In genomic region chr6:26158581-26159416, GRCh38 we compare ENCODE assay signal across 8 cellular contexts.
DNase-seq lines count a peak whose midpoint lies in the region; ATAC-seq and TF ChIP-seq lines count a peak whose summit lies in the region.

No MANE protein-coding gene starts in this region.

- no peaks in the 10 kb centered on the region for H3K27me3 ChIP-seq in endodermal cell (ENCODE audit: control insufficient read depth, insufficient read depth, low read length, poor library complexity, severe bottlenecking)

- H3K4me3 Mint-ChIP-seq in activated CD4-positive, alpha-beta memory T cell treated with anti-CD3 and anti-CD28 coated beads, Interleukin-2, amount 10 ng/mL, durations not matched to agents 7 days and 5 days = peak overlapping the region; percentile 95
- peak overlapping the region; percentile 86 for H3K4me3 Mint-ChIP-seq in endodermal cell
- peak overlapping the region; percentile 87 to 92 for H3K4me3 Mint-ChIP-seq in stimulated activated naive CD8-positive, alpha-beta T cell treated with anti-CD3 and anti-CD28 coated beads, Interleukin-15, amount 100 ng/mL, for 72 hours

- peak overlapping the region; percentile 96 for H3K9ac ChIP-seq in endodermal cell (ENCODE audit: extremely low read depth, low read length, poor library complexity, severe bottlenecking)

- no peaks in the 10 kb centered on the region for H3K9me3 ChIP-seq in endodermal cell (ENCODE audit: control insufficient read depth, low read length)

- H3K27ac Mint-ChIP-seq in activated CD4-positive, alpha-beta memory T cell treated with anti-CD3 and anti-CD28 coated beads, Interleukin-2, amount 10 ng/mL, durations not matched to agents 7 days and 5 days = peak overlapping the region; percentile 98
- peak overlapping the region; percentile 96 for H3K27ac Mint-ChIP-seq in endodermal cell
- peak overlapping the region; percentile 99 to 100 for H3K27ac Mint-ChIP-seq in stimulated activated naive CD8-positive, alpha-beta T cell treated with anti-CD3 and anti-CD28 coated beads, Interleukin-15, amount 100 ng/mL, for 72 hours

- no peak for TF ChIP-seq CTCF in endodermal cell (conservative IDR thresholded peaks at IDR 0.05)

- H3K36me3 ChIP-seq in endodermal cell (ENCODE audit: control insufficient read depth, insufficient read depth, low read length) = no peaks in the 10 kb centered on the region

- no peaks in the 10 kb centered on the region for H3K27me3 Mint-ChIP-seq in activated CD4-positive, alpha-beta memory T cell treated with anti-CD3 and anti-CD28 coated beads, Interleukin-2, amount 10 ng/mL, durations not matched to agents 7 days and 5 days
- H3K27me3 Mint-ChIP-seq in endodermal cell (ENCODE audit: insufficient read depth) = no peaks in the 10 kb centered on the region
- H3K27me3 Mint-ChIP-seq in stimulated activated naive CD8-positive, alpha-beta T cell treated with anti-CD3 and anti-CD28 coated beads, Interleukin-15, amount 100 ng/mL, for 72 hours = no peaks in the 10 kb centered on the region

- CTCF ChIA-PET in activated CD4-positive, alpha-beta memory T cell treated with anti-CD3 and anti-CD28 coated beads, Interleukin-2, amount 10 ng/mL, durations not matched to agents 7 days and 5 days (lab: Charles Lee) = interaction anchor here (0.6 to 6.5 kb wide), 15 partner anchors 9 to 155 kb away, joined by 3 to 65 read pairs (median 5); a partner anchor contains a TSS

- DNase-seq in NCI-H2107 treated with DMSO at 0.1 percent for 48 hours (lab: John Stamatoyannopoulos, UW; ENCODE audit: unreplicated experiment) (peak; percentile 32), NCI-H2107 (lab: John Stamatoyannopoulos, UW) (no peak), NCI-H510A (lab: John Stamatoyannopoulos, UW) (peak; percentile 28), endodermal cell (peak; percentile 62), midbrain (lab: John Stamatoyannopoulos, UW) (peak; percentile 41), iPS-NIHi7 (ENCODE audit: extremely low spot score) (no peak)
- peak; percentile 74 for DNase-seq in activated CD4-positive, alpha-beta memory T cell treated with anti-CD3 and anti-CD28 coated beads, Interleukin-2, amount 10 ng/mL, durations not matched to agents 7 days and 5 days
- peak; percentile 67 to 80 for DNase-seq in stimulated activated naive CD8-positive, alpha-beta T cell treated with anti-CD3 and anti-CD28 coated beads, Interleukin-15, amount 100 ng/mL, for 72 hours

- ATAC-seq in stimulated activated naive CD8-positive, alpha-beta T cell treated with anti-CD3 and anti-CD28 coated beads, Interleukin-15, amount 100 ng/mL, for 72 hours = peak; percentile 12

- H3K4me3 ChIP-seq in endodermal cell (ENCODE audit: low read length) = peak overlapping the region; percentile 87

- POLR2A ChIA-PET in activated CD4-positive, alpha-beta memory T cell treated with anti-CD3 and anti-CD28 coated beads, Interleukin-2, amount 10 ng/mL, durations not matched to agents 7 days and 5 days (lab: Charles Lee) = interaction anchor here (0.8 to 10.5 kb wide), 41 partner anchors 11 to 1735 kb away, joined by 3 to 2087 read pairs (median 44); partner anchors contain the start of genes HFE and RIPOR2

- no peaks in the 10 kb centered on the region for H3K9me3 Mint-ChIP-seq in activated CD4-positive, alpha-beta memory T cell treated with anti-CD3 and anti-CD28 coated beads, Interleukin-2, amount 10 ng/mL, durations not matched to agents 7 days and 5 days
- H3K9me3 Mint-ChIP-seq in endodermal cell = no peaks in the 10 kb centered on the region
- H3K9me3 Mint-ChIP-seq in stimulated activated naive CD8-positive, alpha-beta T cell treated with anti-CD3 and anti-CD28 coated beads, Interleukin-15, amount 100 ng/mL, for 72 hours = no peaks in the 10 kb centered on the region

- H3K27ac ChIP-seq in endodermal cell (ENCODE audit: low read depth, low read length) = peak overlapping the region; percentile 89

- no peaks in the 10 kb centered on the region for H3K4me1 ChIP-seq in endodermal cell (ENCODE audit: control insufficient read depth, insufficient read depth, low read length)

- H3K4me1 Mint-ChIP-seq in activated CD4-positive, alpha-beta memory T cell treated with anti-CD3 and anti-CD28 coated beads, Interleukin-2, amount 10 ng/mL, durations not matched to agents 7 days and 5 days = peaks cover 52% of the 10 kb centered on the region
- H3K4me1 Mint-ChIP-seq in endodermal cell = peaks cover 12% of the 10 kb centered on the region
- peaks cover 72% of the 10 kb centered on the region for H3K4me1 Mint-ChIP-seq in stimulated activated naive CD8-positive, alpha-beta T cell treated with anti-CD3 and anti-CD28 coated beads, Interleukin-15, amount 100 ng/mL, for 72 hours

- WGBS in endodermal cell (ENCODE audit: insufficient coverage in 1 of 2, insufficient read length in 1 of 2), 2 experiments = 0 to 1% methylated on average over 10 to 20 of the region's 22 CpGs

- H3K36me3 Mint-ChIP-seq in activated CD4-positive, alpha-beta memory T cell treated with anti-CD3 and anti-CD28 coated beads, Interleukin-2, amount 10 ng/mL, durations not matched to agents 7 days and 5 days (ENCODE audit: low read depth) = peaks cover 37% of the 10 kb centered on the region
- no peaks in the 10 kb centered on the region for H3K36me3 Mint-ChIP-seq in endodermal cell (ENCODE audit: low read depth)

Comparison
In these comparisons a context has a peak if more than half of its experiments do, and no peak if none do; other contexts are left out.
1. DNase-seq: peak in NCI-H2107 treated with DMSO at 0.1 percent for 48 hours (single experiment), NCI-H510A (single experiment), activated CD4-positive, alpha-beta memory T cell treated with anti-CD3 and anti-CD28 coated beads, Interleukin-2, amount 10 ng/mL, durations not matched to agents 7 days and 5 days (single experiment), endodermal cell (single experiment), midbrain (single experiment) and stimulated activated naive CD8-positive, alpha-beta T cell treated with anti-CD3 and anti-CD28 coated beads, Interleukin-15, amount 100 ng/mL, for 72 hours (2 of 2); none in NCI-H2107 (single experiment) and iPS-NIHi7 (single experiment).
2. Peak in every context shown above with its lines, with median percentiles within 50 percentile points of each other: H3K27ac Mint-ChIP-seq and H3K4me3 Mint-ChIP-seq.